8 cellular contexts compared by ENCODE assay signal in the genomic region with DNA sequence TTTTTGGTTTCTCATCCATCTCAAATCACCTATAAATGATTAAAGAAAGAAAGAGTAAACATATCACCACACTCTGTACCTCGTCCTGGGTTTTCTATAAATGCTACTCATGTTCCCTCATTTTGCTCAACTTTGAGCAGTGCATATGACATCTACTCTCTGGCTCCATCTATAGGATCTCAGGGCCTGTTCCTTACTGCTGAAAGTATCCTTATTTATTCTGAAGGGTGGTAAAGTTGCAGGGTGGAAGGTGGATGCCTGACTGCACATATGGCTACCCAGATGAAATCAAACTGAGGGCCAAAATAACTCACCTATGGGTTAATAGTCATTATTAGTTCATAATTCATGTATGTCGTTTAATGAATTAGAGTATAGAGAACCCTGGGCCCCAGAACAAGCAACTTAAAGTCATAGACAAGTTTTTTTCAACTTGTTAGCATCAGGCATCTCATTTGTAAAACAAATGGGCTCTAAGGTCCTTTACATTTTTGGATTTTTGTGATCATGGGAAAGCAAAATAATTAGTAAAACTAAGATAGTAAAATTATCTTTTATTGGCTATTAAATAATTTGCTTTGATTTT. TPM values are rescaled to one million over a fixed set of nuclear protein-coding genes. Genes with fewer than 3 reads are reported as not detected.
DNase-seq lines count a peak whose midpoint lies in the region; ATAC-seq and TF ChIP-seq lines count a peak whose summit lies in the region.

No MANE protein-coding gene starts in this region.

- H3K27ac Mint-ChIP-seq in MCF 10A (ENCODE audit: low read depth, unreplicated experiment) = no peak overlapping the region

- 39 to 44% methylated on average over 2 of the region's 2 CpGs for WGBS in lung, 2 donors

- no peaks in the 10 kb centered on the region for H3K4me1 ChIP-seq in breast epithelium
- peaks cover 10% of the 10 kb centered on the region for H3K4me1 ChIP-seq in OCI-LY3 (ENCODE audit: low read length)
- no peaks in the 10 kb centered on the region for H3K4me1 ChIP-seq in colonic mucosa
- H3K4me1 ChIP-seq in lung (ENCODE audit: control insufficient read depth in 2 of 2, insufficient read depth in 2 of 2, low read length in 2 of 2) = peaks cover 0 to 2% of the 10 kb centered on the region in 2 donors

- H3K27me3 Mint-ChIP-seq in MCF 10A (ENCODE audit: insufficient read depth, unreplicated experiment) = no peaks in the 10 kb centered on the region

- intact Hi-C loops in MCF 10A (cut with micrococcal nuclease) (loop anchor here (1.0 to 2.0 kb wide), 6 partner anchors 59 to 581 kb away; no protein-coding TSS in a partner anchor), breast epithelium (cut with DNase I; ENCODE audit: low total_unique reads) (no loop called here), colonic mucosa (cut with DNase I) (loop anchor here (5.0 to 10.0 kb wide), 3 partner anchors 71 to 261 kb away; a partner anchor contains a TSS)

- H3K9ac ChIP-seq in OCI-LY3 (ENCODE audit: low read length) (no peak overlapping the region), colonic mucosa (ENCODE audit: low read depth in 2 of 2, low read length in 2 of 2) (no peak overlapping the region)

- peak; percentile 77 for DNase-seq in MCF 10A (ENCODE audit: unreplicated experiment)
- no peak for DNase-seq in breast epithelium (ENCODE audit: low spot score in 2 of 2)
- peak; percentile 27 for DNase-seq in colonic mucosa
- DNase-seq in lung (ENCODE audit: low spot score) = no peak
- DNase-seq in effector CD4-positive, alpha-beta T cell = no peak

- peaks cover 7% of the 10 kb centered on the region for H3K4me1 Mint-ChIP-seq in MCF 10A (ENCODE audit: insufficient read depth, unreplicated experiment)

- H3K4me2 ChIP-seq in OCI-LY3 (ENCODE audit: low read length) = no peak overlapping the region

- H4K20me1 ChIP-seq in OCI-LY3 (ENCODE audit: insufficient read depth, low read length) = no peaks in the 10 kb centered on the region; the same call in 1 of the 2 replicates

- no peaks in the 10 kb centered on the region for H3K27me3 ChIP-seq in breast epithelium
- no peaks in the 10 kb centered on the region for H3K27me3 ChIP-seq in OCI-LY3 (ENCODE audit: low read depth, low read length)
- no peaks in the 10 kb centered on the region for H3K27me3 ChIP-seq in colonic mucosa
- H3K27me3 ChIP-seq in lung (ENCODE audit: control insufficient read depth, insufficient read depth) = no peaks in the 10 kb centered on the region

- H3K4me3 ChIP-seq in breast epithelium (no peak overlapping the region), OCI-LY3 (ENCODE audit: low read length) (no peak overlapping the region), colonic mucosa (no peak overlapping the region), lung (no peak overlapping the region)

- POLR2A ChIA-PET in MCF 10A (lab: Yijun Ruan, JAX) = no interaction called here

- H3K36me3 ChIP-seq in breast epithelium (no peaks in the 10 kb centered on the region), OCI-LY3 (replicated peaks; ENCODE audit: low read depth, low read length) (peaks cover 75% of the 10 kb centered on the region), colonic mucosa (peaks cover 17% of the 10 kb centered on the region), lung (ENCODE audit: control insufficient read depth in 2 of 2, insufficient read depth in 2 of 2, low read length in 2 of 2) (peaks cover 19 to 45% of the 10 kb centered on the region in 2 donors)

- H3K9me3 Mint-ChIP-seq in MCF 10A (ENCODE audit: unreplicated experiment) = no peaks in the 10 kb centered on the region

- H3K36me3 Mint-ChIP-seq in MCF 10A (ENCODE audit: insufficient read depth, unreplicated experiment) = peaks cover 85% of the 10 kb centered on the region

- H3K4me3 Mint-ChIP-seq in MCF 10A (ENCODE audit: unreplicated experiment) = no peak overlapping the region

- H3K79me2 ChIP-seq in OCI-LY3 (ENCODE audit: low read length) = no peaks in the 10 kb centered on the region

- H3K9me3 ChIP-seq in breast epithelium (no peaks in the 10 kb centered on the region), OCI-LY3 (ENCODE audit: insufficient read depth, low read length) (no peaks in the 10 kb centered on the region), colonic mucosa (no peaks in the 10 kb centered on the region), lung (ENCODE audit: control insufficient read depth in 2 of 2, insufficient read depth in 1 of 2, low read length in 1 of 2) (no peaks in the 10 kb centered on the region)

- H2AFZ ChIP-seq in OCI-LY3 (ENCODE audit: low read depth, low read length) = no peak overlapping the region

- BruUV-seq in MCF 10A (replicated peaks; lab: Mats Ljungman, UMichigan) = no TSS peak

- H3K27ac ChIP-seq in breast epithelium (no peak overlapping the region), OCI-LY3 (ENCODE audit: low read length) (no peak overlapping the region), colonic mucosa (no peak overlapping the region), lung (ENCODE audit: low read depth in 1 of 2, low read length in 1 of 2) (no peak overlapping the region)

- TF ChIP-seq POLR2A in breast epithelium (IDR thresholded peaks at IDR 0.05) = no peak

- CTCF ChIA-PET in MCF 10A (lab: Yijun Ruan, JAX) = no interaction called here

- ATAC-seq in HG03432 (IDR thresholded peaks at IDR 0.05; ENCODE audit: unreplicated experiment) (peak; percentile 63), lung (ENCODE audit: insufficient read depth, low FRiP score) (peak; percentile 53), HG02623 (IDR thresholded peaks at IDR 0.05; ENCODE audit: unreplicated experiment) (no peak)

- TF ChIP-seq CTCF in MCF 10A (IDR thresholded peaks at IDR 0.05; ENCODE audit: unreplicated experiment) = peak; percentile 77
- TF ChIP-seq CTCF in breast epithelium (IDR thresholded peaks at IDR 0.05) = peak in 1 of 3 donors; percentile 35
- peak; percentile 76 for TF ChIP-seq CTCF in OCI-LY3 (IDR thresholded peaks at IDR 0.05; ENCODE audit: low read depth, low read length)
- peak; percentile 52 for TF ChIP-seq CTCF in colonic mucosa (IDR thresholded peaks at IDR 0.05)
- peak; percentile 52 for TF ChIP-seq CTCF in lung (IDR thresholded peaks at IDR 0.05; ENCODE audit: control extremely low read depth, extremely low read depth)

RNA-seq across cellular contexts. Expression of a gene that starts 46.5 kb away (rescaled TPM):
- total RNA-seq in MCF 10A (2022) (4.9 and 8.7 TPM in 2 replicates), breast epithelium (10 to 100 TPM in 2 of 3 donors, 1 to 10 TPM in 1; 4.6 to 45.0 (median 13.0) TPM), colonic mucosa (1 to 10 TPM; 2.5 to 9.1 TPM), lung (10 to 100 TPM; 38.7 to 99.0 TPM)
- polyA plus RNA-seq in lung = 100 to 1,000 TPM in 1 of 2 donors, 10 to 100 TPM in 1; 49.6 to 193 TPM

Comparison
In these comparisons a context has a peak if more than half of its experiments do, and no peak if none do; other contexts are left out.
1. DNase-seq: peak in MCF 10A (single experiment) and colonic mucosa (single experiment); none in breast epithelium (0 of 2), lung (single experiment) and effector CD4-positive, alpha-beta T cell (single experiment).